Comparison of ENCODE assay signal across 9 cellular contexts in genomic region chr18:63951302-63951705, GRCh38. TPM values are rescaled to one million over a fixed set of nuclear protein-coding genes. Genes with fewer than 3 reads are reported as not detected.
DNase-seq lines count a peak whose midpoint lies in the region; ATAC-seq and TF ChIP-seq lines count a peak whose summit lies in the region.
"Had no signal": no experiment of that assay in that cellular context is flagged by ENCODE, and none has a peak within 500 bp of the region (broad histone marks: within the 10 kb centered on the region; RNA-seq: fewer than 3 reads in every experiment).

No MANE protein-coding gene starts in this region.

- H3K9me3 Mint-ChIP-seq in activated naive CD8-positive, alpha-beta T cell treated with anti-CD3 and anti-CD28 coated beads, Interleukin-2, amount 50 U/mL, for 24 hours, result peaks cover 6% of the 10 kb centered on the region

- H3K27me3 ChIP-seq in ovary, result no peaks in the 10 kb centered on the region
- peaks cover 18% of the 10 kb centered on the region for H3K27me3 ChIP-seq in transverse colon
- H3K27me3 ChIP-seq: neutrophil had no signal

- TF ChIP-seq CTCF in ovary (IDR thresholded peaks at IDR 0.05), result no peak
- no peak for TF ChIP-seq CTCF in transverse colon (IDR thresholded peaks at IDR 0.05)

- H3K9me3 ChIP-seq in ovary, result no peaks in the 10 kb centered on the region
- H3K9me3 ChIP-seq in transverse colon, result no peaks in the 10 kb centered on the region
- H3K9me3 ChIP-seq: neutrophil had no signal

- intact Hi-C loops in ovary (cut with DNase I), result no loop called here
- intact Hi-C loops in transverse colon (cut with DNase I; ENCODE audit: low total_unique reads), result no loop called here

- H3K36me3 ChIP-seq in ovary, result no peaks in the 10 kb centered on the region
- H3K36me3 ChIP-seq in transverse colon, result no peaks in the 10 kb centered on the region
- H3K36me3 ChIP-seq: neutrophil had no signal

- peaks cover 32% of the 10 kb centered on the region for H3K27me3 Mint-ChIP-seq in activated naive CD8-positive, alpha-beta T cell treated with anti-CD3 and anti-CD28 coated beads, Interleukin-2, amount 50 U/mL, for 24 hours

- 64 to 65% (median 65%) methylated on average over 4 of the region's 4 CpGs for WGBS in ovary, 3 donors
- 57 to 81% methylated on average over 3 to 4 of the region's 4 CpGs for WGBS in transverse colon (ENCODE audit: low coverage in 1 of 2), 2 donors

- TF ChIP-seq POLR2A in ovary (IDR thresholded peaks at IDR 0.05) (no peak), transverse colon (IDR thresholded peaks at IDR 0.05) (no peak)

- DNase-seq in Daoy (ENCODE audit: low read depth) (peak; percentile 14), A172 (ENCODE audit: low spot score) (no peak), ovary (no peak), transverse colon (no peak)
- DNase-seq in activated naive CD8-positive, alpha-beta T cell treated with anti-CD3 and anti-CD28 coated beads, Interleukin-2, amount 50 U/mL, for 24 hours, result peak; percentile 25

- H3K4me1 ChIP-seq in ovary (ENCODE audit: insufficient read depth) (no peaks in the 10 kb centered on the region), transverse colon (peaks cover 0 to 13% (median 4%) of the 10 kb centered on the region in 4 donors)

- in situ Hi-C loops in transverse colon (cut with MboI; ENCODE audit: low pct_ligation_motif_present in 1 of 4, low pct_unique_long_range_greater_than_20kb in 1 of 4, low sequenced_read_pairs in 3 of 4), result no loop called here

- H3K27ac Mint-ChIP-seq in activated naive CD8-positive, alpha-beta T cell treated with anti-CD3 and anti-CD28 coated beads, Interleukin-2, amount 50 U/mL, for 24 hours, result peak overlapping the region; percentile 38

- peaks cover 47% of the 10 kb centered on the region for H3K4me1 Mint-ChIP-seq in activated naive CD8-positive, alpha-beta T cell treated with anti-CD3 and anti-CD28 coated beads, Interleukin-2, amount 50 U/mL, for 24 hours

- no peak overlapping the region for H3K27ac ChIP-seq in ovary
- no peak overlapping the region for H3K27ac ChIP-seq in transverse colon
- H3K27ac ChIP-seq: neutrophil had no signal

- H3K4me3 ChIP-seq in ovary (no peak overlapping the region), transverse colon (no peak overlapping the region)

- peaks cover 10% of the 10 kb centered on the region for H3K36me3 Mint-ChIP-seq in activated naive CD8-positive, alpha-beta T cell treated with anti-CD3 and anti-CD28 coated beads, Interleukin-2, amount 50 U/mL, for 24 hours (ENCODE audit: low read depth)

- ATAC-seq in GM19025 (IDR thresholded peaks at IDR 0.05; ENCODE audit: low read depth, unreplicated experiment) (peak; percentile 37), HG03135 (IDR thresholded peaks at IDR 0.05; ENCODE audit: unreplicated experiment) (peak; percentile 43), GM19328 (IDR thresholded peaks at IDR 0.05; ENCODE audit: unreplicated experiment) (no peak)
- ATAC-seq in activated naive CD8-positive, alpha-beta T cell treated with anti-CD3 and anti-CD28 coated beads, Interleukin-2, amount 50 U/mL, for 24 hours, result peak; percentile 77

- TF ChIP-seq EP300 in ovary (IDR thresholded peaks at IDR 0.05) (no peak), transverse colon (IDR thresholded peaks at IDR 0.05; ENCODE audit: low read depth) (no peak)

- peak overlapping the region; percentile 58 for H3K4me3 Mint-ChIP-seq in activated naive CD8-positive, alpha-beta T cell treated with anti-CD3 and anti-CD28 coated beads, Interleukin-2, amount 50 U/mL, for 24 hours

RNA-seq across cellular contexts. Expression of gene HMSD, which starts 2.2 kb away (rescaled TPM):
- 0.06 TPM in 1 of 2 replicates, not detected in the other for total RNA-seq in Daoy (2014; rRNA removed; shearing (Covaris generic))
- 0.12 TPM in 1 of 2 replicates, not detected in the other for total RNA-seq in A172 (2014; rRNA removed; shearing (Covaris generic))
- 1 to 10 TPM in 1 of 7 donors, not detected in 6; 2.0 TPM for total RNA-seq in ovary
- polyA plus RNA-seq in ovary, result under 1 TPM; 0.02 to 0.08 TPM
- total RNA-seq in transverse colon, result under 1 TPM in 1 of 4 donors, not detected in 3; 0.64 TPM

RNA-seq across cellular contexts. Expression of gene SERPINB8, which starts 18.6 kb away (rescaled TPM):
- 29.9 and 37.6 TPM in 2 replicates for total RNA-seq in Daoy (2014; rRNA removed; shearing (Covaris generic))
- 3.3 and 10.9 TPM in 2 replicates for total RNA-seq in A172 (2014; rRNA removed; shearing (Covaris generic))
- 10 to 100 TPM in 1 of 7 donors, 1 to 10 TPM in 6; 4.9 to 10.7 (median 6.9) TPM for total RNA-seq in ovary
- 10 to 100 TPM in 1 of 2 donors, 1 to 10 TPM in 1; 4.4 to 10.5 TPM for polyA plus RNA-seq in ovary
- 10 to 100 TPM in 3 of 4 donors, 1 to 10 TPM in 1; 3.0 to 15.7 (median 13.5) TPM for total RNA-seq in transverse colon

RNA-seq across cellular contexts. Expression of gene SERPINB10, which starts 43.5 kb away (rescaled TPM):
- 1.5 and 9.9 TPM in 2 replicates for total RNA-seq in Daoy (2014; rRNA removed; shearing (Covaris generic))
- not detected in 2 replicates for total RNA-seq in A172 (2014; rRNA removed; shearing (Covaris generic))
- total RNA-seq in ovary, result 1 to 10 TPM in 1 of 7 donors, not detected in 6; 2.0 TPM
- not detected for polyA plus RNA-seq in ovary
- total RNA-seq in transverse colon, result not detected

Comparison
In these comparisons a context has a peak if more than half of its experiments do, and no peak if none do; other contexts are left out.
1. DNase-seq: peak in Daoy (single experiment) and activated naive CD8-positive, alpha-beta T cell treated with anti-CD3 and anti-CD28 coated beads, Interleukin-2, amount 50 U/mL, for 24 hours (single experiment); none in A172 (single experiment), ovary (0 of 5) and transverse colon (single experiment).